13 cellular contexts compared by ENCODE assay signal in the genomic region with DNA sequence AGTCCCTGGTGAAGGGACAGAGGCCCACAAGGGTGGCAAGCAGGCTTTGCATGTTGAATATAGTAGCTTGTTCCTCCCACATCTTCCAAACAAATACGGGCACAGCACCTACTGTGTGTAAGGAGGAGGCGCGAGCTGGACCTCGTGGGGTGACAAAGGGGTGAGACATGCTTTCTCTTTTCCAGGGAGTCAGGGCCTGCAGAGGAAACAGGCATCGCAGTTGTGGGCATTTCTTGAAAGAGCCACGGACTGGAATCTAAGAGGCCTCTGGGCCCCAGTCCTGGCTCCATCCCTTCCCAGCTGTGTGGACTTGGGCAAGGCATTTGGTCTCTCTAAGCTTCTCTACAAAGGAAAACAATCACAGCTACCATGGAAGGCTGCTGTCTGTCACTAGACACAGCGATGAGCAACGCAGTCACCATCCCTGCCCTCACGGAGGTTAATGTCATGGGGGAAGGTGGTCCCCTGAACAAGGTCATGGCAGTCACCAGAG. TPM values are rescaled to one million over a fixed set of nuclear protein-coding genes. Genes with fewer than 3 reads are reported as not detected.
DNase-seq lines count a peak whose midpoint lies in the region; ATAC-seq and TF ChIP-seq lines count a peak whose summit lies in the region.
"Had no signal": no experiment of that assay in that cellular context is flagged by ENCODE, and none has a peak within 500 bp of the region (broad histone marks: within the 10 kb centered on the region; RNA-seq: fewer than 3 reads in every experiment).

No MANE protein-coding gene starts in this region.

- H3K27me3 ChIP-seq in heart left ventricle = no peaks in the 10 kb centered on the region
- H3K27me3 ChIP-seq in hepatocyte = no peaks in the 10 kb centered on the region
- no peaks in the 10 kb centered on the region for H3K27me3 ChIP-seq in prostate gland (replicated peaks; ENCODE audit: insufficient read depth)
- H3K27me3 ChIP-seq in MG63 = no peaks in the 10 kb centered on the region

- peaks cover 10% of the 10 kb centered on the region for H3K27me3 Mint-ChIP-seq in T-helper 17 cell

- TF ChIP-seq CTCF in heart left ventricle (IDR thresholded peaks at IDR 0.05) = no peak
- TF ChIP-seq CTCF in hepatocyte (IDR thresholded peaks at IDR 0.05; ENCODE audit: poor library complexity) = no peak
- TF ChIP-seq CTCF in prostate gland (IDR thresholded peaks at IDR 0.05) = no peak
- no peak for TF ChIP-seq CTCF in OCI-LY7 (conservative IDR thresholded peaks at IDR 0.05; ENCODE audit: low read length)

- intact Hi-C loops in heart left ventricle (cut with DNase I) (loop anchor here in 3 of 10 donors (2.0 kb wide), 2 partner anchors 14 to 16 kb away; a partner anchor contains a TSS), left cardiac atrium (cut with DNase I) (no loop called here), prostate gland (cut with DNase I) (no loop called here), OCI-LY7 (cut with micrococcal nuclease; ENCODE audit: unreplicated experiment) (no loop called here)

- H3K4me3 Mint-ChIP-seq in T-helper 17 cell = no peak overlapping the region
- H3K4me3 Mint-ChIP-seq: naive thymus-derived CD4-positive, alpha-beta T cell had no signal

- H3K79me2 ChIP-seq in hepatocyte (no peaks in the 10 kb centered on the region), OCI-LY7 (ENCODE audit: insufficient read depth, low read depth, low read length) (no peaks in the 10 kb centered on the region)

- no peaks in the 10 kb centered on the region for H3K36me3 ChIP-seq in heart left ventricle
- H3K36me3 ChIP-seq in hepatocyte (replicated peaks; ENCODE audit: insufficient read depth, low read depth) = no peaks in the 10 kb centered on the region
- H3K36me3 ChIP-seq in prostate gland = no peaks in the 10 kb centered on the region
- H3K36me3 ChIP-seq in OCI-LY7 (ENCODE audit: insufficient read depth, low read length) = no peaks in the 10 kb centered on the region
- no peaks in the 10 kb centered on the region for H3K36me3 ChIP-seq in MG63

- H4K20me1 ChIP-seq in hepatocyte (ENCODE audit: insufficient read depth, poor library complexity, severe bottlenecking) = no peaks in the 10 kb centered on the region
- H4K20me1 ChIP-seq in OCI-LY7 (ENCODE audit: insufficient read depth, low read length) = no peaks in the 10 kb centered on the region

- ATAC-seq in heart left ventricle (no peak), left cardiac atrium (no peak), GM21367 (IDR thresholded peaks at IDR 0.05; ENCODE audit: unreplicated experiment) (no peak), T-helper 17 cell (no peak)
- ATAC-seq: naive thymus-derived CD4-positive, alpha-beta T cell had no signal

- no peaks in the 10 kb centered on the region for H3K36me3 Mint-ChIP-seq in T-helper 17 cell (ENCODE audit: low read depth)
- H3K36me3 Mint-ChIP-seq: naive thymus-derived CD4-positive, alpha-beta T cell had no signal

- H3K9me3 ChIP-seq in heart left ventricle = no peaks in the 10 kb centered on the region
- no peaks in the 10 kb centered on the region for H3K9me3 ChIP-seq in hepatocyte (ENCODE audit: low read depth)
- no peaks in the 10 kb centered on the region for H3K9me3 ChIP-seq in prostate gland
- H3K9me3 ChIP-seq in T-helper 17 cell (ENCODE audit: control insufficient read depth, low read length, poor library complexity, severe bottlenecking) = no peaks in the 10 kb centered on the region
- no peaks in the 10 kb centered on the region for H3K9me3 ChIP-seq in OCI-LY7 (ENCODE audit: low read length)
- H3K9me3 ChIP-seq in MG63 = no peaks in the 10 kb centered on the region

- H3K4me1 Mint-ChIP-seq in T-helper 17 cell = peaks cover 7% of the 10 kb centered on the region

- no peak overlapping the region for H2AFZ ChIP-seq in hepatocyte
- no peak overlapping the region for H2AFZ ChIP-seq in OCI-LY7 (ENCODE audit: low read length)

- 61 to 76% (median 68%) methylated on average over 6 to 9 of the region's 9 CpGs for WGBS in heart left ventricle, 4 donors
- WGBS in hepatocyte (ENCODE audit: low lambda C conversion rate, missing lambda C conversion rate) = 84% methylated on average over 9 of the region's 9 CpGs
- 56% methylated on average over 9 of the region's 9 CpGs for WGBS in prostate gland

- no TSS peak for BruUV-seq in OCI-LY7 (replicated peaks; lab: Mats Ljungman, UMichigan)

- TF ChIP-seq POLR2A in heart left ventricle (IDR thresholded peaks at IDR 0.05) = no peak
- no peak for TF ChIP-seq POLR2A in prostate gland (IDR thresholded peaks at IDR 0.05)

- H3K4me2 ChIP-seq in hepatocyte = peak overlapping the region; percentile 72
- H3K4me2 ChIP-seq in OCI-LY7 (ENCODE audit: low read length) = no peak overlapping the region

- peaks cover 3 to 75% (median 52%) of the 10 kb centered on the region in 12 donors for H3K4me1 ChIP-seq in heart left ventricle
- H3K4me1 ChIP-seq in hepatocyte (ENCODE audit: insufficient read depth) = peaks cover 41% of the 10 kb centered on the region
- H3K4me1 ChIP-seq in prostate gland (replicated peaks) = peaks cover 7% of the 10 kb centered on the region
- peaks cover under 1% of the 10 kb centered on the region for H3K4me1 ChIP-seq in OCI-LY7 (ENCODE audit: insufficient read depth, low read length, poor library complexity, severe bottlenecking)

- CTCF ChIA-PET in OCI-LY7 (lab: Charles Lee; ENCODE audit: unreplicated experiment) = no interaction called here

- H3K9me2 ChIP-seq in hepatocyte (replicated peaks; ENCODE audit: insufficient read depth) (no peaks in the 10 kb centered on the region), OCI-LY7 (ENCODE audit: insufficient read depth, low read length) (no peaks in the 10 kb centered on the region)

- no peak for DNase-seq in heart left ventricle
- DNase-seq in left cardiac atrium = no peak
- DNase-seq in hepatocyte (ENCODE audit: low spot score) = no peak
- DNase-seq in prostate gland (ENCODE audit: low spot score) = no peak
- no peak for DNase-seq in T-helper 17 cell
- no peak for DNase-seq in OCI-LY7 (ENCODE audit: low spot score)
- no peak for DNase-seq in MG63
- DNase-seq: activated CD4-positive, alpha-beta T cell treated with anti-CD3 and anti-CD28 coated beads for 1 hour; activated naive CD4-positive, alpha-beta T cell treated with anti-CD3 and anti-CD28 coated beads, Interleukin-2, amount 50 U/mL, for 16 hours; erythroblast; naive thymus-derived CD4-positive, alpha-beta T cell; NCI-H2081 treated with DMSO at 0.1 percent for 48 hours had no signal

- H3K4me3 ChIP-seq in heart left ventricle (no peak overlapping the region), hepatocyte (no peak overlapping the region), prostate gland (no peak overlapping the region), OCI-LY7 (ENCODE audit: low read depth, low read length, poor library complexity, severe bottlenecking) (no peak overlapping the region), MG63 (no peak overlapping the region)

- no peak overlapping the region for H3K27ac Mint-ChIP-seq in T-helper 17 cell

- peak overlapping the region; percentile 75 to 97 (median 90) for H3K27ac ChIP-seq in heart left ventricle
- H3K27ac ChIP-seq in hepatocyte = peak overlapping the region; percentile 94
- H3K27ac ChIP-seq in prostate gland = peak overlapping the region; percentile 73 to 77
- no peak overlapping the region for H3K27ac ChIP-seq in OCI-LY7 (ENCODE audit: low read depth, low read length, poor library complexity, severe bottlenecking)

- POLR2A ChIA-PET in OCI-LY7 (lab: Charles Lee) = no interaction called here

RNA-seq across cellular contexts. Expression of a gene that starts 13.0 kb away (rescaled TPM):
- total RNA-seq in heart left ventricle (10 to 100 TPM; 11.9 to 34.9 (median 23.8) TPM), left cardiac atrium (10 to 100 TPM; 20.9 to 44.6 TPM), hepatocyte (31.4 and 34.6 TPM in 2 replicates), prostate gland (10 to 100 TPM; 28.6 to 97.0 TPM), T-helper 17 cell (not detected), OCI-LY7 (2022) (not detected in 2 replicates)
- polyA plus RNA-seq in heart left ventricle (10 to 100 TPM; 10.4 to 17.7 TPM), hepatocyte (146 and 149 TPM in 2 replicates)
- total RNA-seq in OCI-LY7 (2014; rRNA removed; shearing (Covaris generic)) = not detected in 2 replicates
- 31.6 and 38.5 TPM in 2 replicates for total RNA-seq in MG63 (2014; rRNA removed; shearing (Covaris generic); ENCODE audit: low replicate concordance)
- polyA plus RNA-seq: naive thymus-derived CD4-positive, alpha-beta T cell had no signal

RNA-seq across cellular contexts. Expression of a gene that starts 28.1 kb away (rescaled TPM):
- 10 to 100 TPM in 3 of 9 donors, 1 to 10 TPM in 6; 5.2 to 12.6 (median 8.1) TPM for total RNA-seq in heart left ventricle
- polyA plus RNA-seq in heart left ventricle = 10 to 100 TPM in 1 of 2 donors, 1 to 10 TPM in 1; 7.8 to 13.9 TPM
- 1 to 10 TPM; 7.7 to 9.2 TPM for total RNA-seq in left cardiac atrium
- total RNA-seq in hepatocyte = 19.1 and 23.4 TPM in 2 replicates
- 28.7 and 31.2 TPM in 2 replicates for polyA plus RNA-seq in hepatocyte
- 10 to 100 TPM; 14.2 to 70.7 TPM for total RNA-seq in prostate gland
- total RNA-seq in T-helper 17 cell = under 1 TPM; 0.12 to 0.31 TPM
- 3.3 and 4.0 TPM in 2 replicates for total RNA-seq in OCI-LY7 (2014; rRNA removed; shearing (Covaris generic))
- total RNA-seq in OCI-LY7 (2022) = 2.8 and 3.1 TPM in 2 replicates
- 17.1 and 18.9 TPM in 2 replicates for total RNA-seq in MG63 (2014; rRNA removed; shearing (Covaris generic); ENCODE audit: low replicate concordance)

RNA-seq across cellular contexts. Expression of a gene that starts 32.6 kb away (rescaled TPM):
- total RNA-seq in heart left ventricle (10 to 100 TPM in 1 of 9 donors, 1 to 10 TPM in 1, not detected in 7; 5.3 to 10.3 TPM), left cardiac atrium (not detected), hepatocyte (60.1 and 80.9 TPM in 2 replicates), prostate gland (not detected), T-helper 17 cell (1 to 10 TPM; 1.9 to 6.1 TPM), OCI-LY7 (2022) (0.82 and 0.92 TPM in 2 replicates)
- polyA plus RNA-seq in heart left ventricle (under 1 TPM in 1 of 2 donors, not detected in 1; 0.17 TPM), hepatocyte (115 and 125 TPM in 2 replicates)
- total RNA-seq in OCI-LY7 (2014; rRNA removed; shearing (Covaris generic)) = 0.44 TPM in 1 of 2 replicates, not detected in the other
- total RNA-seq in MG63 (2014; rRNA removed; shearing (Covaris generic); ENCODE audit: low replicate concordance) = not detected in 2 replicates

Comparison
In these comparisons a context has a peak if more than half of its experiments do, and no peak if none do; other contexts are left out.
1. RNA of a gene that starts 13.0 kb away (total RNA-seq): 28.6 to 97.0 TPM in prostate gland, 20.9 to 44.6 TPM in left cardiac atrium, 31.6 to 38.5 TPM in MG63, 31.4 to 34.6 TPM in hepatocyte and 11.9 to 34.9 TPM in heart left ventricle; not detected in T-helper 17 cell and not detected in OCI-LY7; every median in the first group is over 10 times any median in the second.